13 cellular contexts compared by ENCODE assay signal in the genomic region with DNA sequence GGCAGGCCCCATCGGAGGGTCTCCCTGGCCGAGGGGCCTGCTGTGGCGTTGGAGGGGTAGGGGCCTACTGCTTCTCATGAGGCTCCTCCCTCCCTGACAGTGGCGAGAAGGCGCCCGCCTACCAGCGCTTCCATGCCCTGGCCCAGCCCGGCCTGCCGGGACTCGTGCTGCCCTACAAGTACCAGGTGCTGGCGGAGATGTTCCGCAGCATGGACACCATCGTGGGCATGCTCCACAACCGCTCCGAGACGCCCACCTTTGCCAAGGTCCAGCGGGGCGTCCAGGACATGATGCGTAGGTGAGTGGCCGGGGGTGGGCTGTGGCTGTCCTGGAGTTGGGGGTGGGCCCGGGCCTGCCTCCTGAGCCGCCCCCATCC. TPM values are rescaled to one million over a fixed set of nuclear protein-coding genes. Genes with fewer than 3 reads are reported as not detected.
DNase-seq lines count a peak whose midpoint lies in the region; ATAC-seq, FAIRE-seq and TF ChIP-seq lines count a peak whose summit lies in the region.
"Had no signal": no experiment of that assay in that cellular context is flagged by ENCODE, and none has a peak within 500 bp of the region (broad histone marks: within the 10 kb centered on the region; RNA-seq: fewer than 3 reads in every experiment).

No MANE protein-coding gene starts in this region.

- DNase-seq in A673 (ENCODE audit: low spot score), result no peak
- DNase-seq in GM12891 (ENCODE audit: insufficient read length, low spot score), result no peak
- peak; percentile 73 for DNase-seq in RWPE2 (ENCODE audit: low spot score)
- no peak for DNase-seq in gastrocnemius medialis
- no peak for DNase-seq in glutamatergic neuron
- DNase-seq in anterior cingulate cortex (lab: John Stamatoyannopoulos, UW), result no peak
- DNase-seq: CD8-positive, alpha-beta T cell; dorsolateral prefrontal cortex; heart right ventricle; NCI-H1930; thyroid gland had no signal

- POLR2A ChIA-PET in A673 (lab: Charles Lee; ENCODE audit: low non-redundant PET), result no interaction called here

- intact Hi-C loops in A673 (cut with micrococcal nuclease; ENCODE audit: unreplicated experiment) (no loop called here), gastrocnemius medialis (cut with DNase I; ENCODE audit: low total_unique reads) (no loop called here)

- ATAC-seq in RWPE2 (ENCODE audit: low read depth) (no peak), esophagus mucosa (peak; percentile 35), gastrocnemius medialis (no peak), HG02642 (IDR thresholded peaks at IDR 0.05; ENCODE audit: poor library complexity, unreplicated experiment) (no peak)
- ATAC-seq: CD8-positive, alpha-beta T cell had no signal

- no peak for TF ChIP-seq POLR2A in GM12891 (IDR thresholded peaks at IDR 0.05; ENCODE audit: low read depth, low read length)
- TF ChIP-seq POLR2A in gastrocnemius medialis (IDR thresholded peaks at IDR 0.05), result no peak

- no peak for TF ChIP-seq CTCF in A673 (conservative IDR thresholded peaks at IDR 0.05; ENCODE audit: low read depth, low read length)
- no peak for TF ChIP-seq CTCF in RWPE2 (IDR thresholded peaks at IDR 0.05; ENCODE audit: poor library complexity, severe bottlenecking)
- no peak for TF ChIP-seq CTCF in gastrocnemius medialis (IDR thresholded peaks at IDR 0.05 in 4 of 5, conservative IDR thresholded peaks at IDR 0.05 in 1 of 5)
- no peak for TF ChIP-seq CTCF in glutamatergic neuron (IDR thresholded peaks at IDR 0.05; ENCODE audit: partially characterized antibody, unreplicated experiment)

- no peaks in the 10 kb centered on the region for H3K9me3 ChIP-seq in A673 (ENCODE audit: low read depth, low read length, poor library complexity, severe bottlenecking)
- H3K9me3 ChIP-seq in RWPE2 (ENCODE audit: severe bottlenecking), result no peaks in the 10 kb centered on the region
- H3K9me3 ChIP-seq in gastrocnemius medialis, result no peaks in the 10 kb centered on the region
- H3K9me3 ChIP-seq: heart right ventricle, thyroid gland had no signal

- H3K4me3 ChIP-seq in A673 (ENCODE audit: low read depth, low read length, poor library complexity, severe bottlenecking) (peak overlapping the region; percentile 88), RWPE2 (ENCODE audit: severe bottlenecking) (no peak overlapping the region), gastrocnemius medialis (no peak overlapping the region)
- H3K4me3 ChIP-seq: thyroid gland had no signal

- no peaks in the 10 kb centered on the region for H3K4me1 Mint-ChIP-seq in glutamatergic neuron (ENCODE audit: low read depth, unreplicated experiment)

- no peak overlapping the region for H3K27ac Mint-ChIP-seq in glutamatergic neuron (ENCODE audit: unreplicated experiment)
- H3K27ac Mint-ChIP-seq: CD8-positive, alpha-beta T cell had no signal

- no peak overlapping the region for H3K4me3 Mint-ChIP-seq in glutamatergic neuron (ENCODE audit: unreplicated experiment)

- peaks cover 3% of the 10 kb centered on the region for H3K27me3 Mint-ChIP-seq in glutamatergic neuron (ENCODE audit: unreplicated experiment)

- CTCF ChIA-PET in A673 (lab: Charles Lee), result no interaction called here

- H3K27me3 ChIP-seq in A673 (replicated peaks; ENCODE audit: insufficient read depth, low read depth, low read length, poor library complexity), result no peaks in the 10 kb centered on the region
- H3K27me3 ChIP-seq in RWPE2 (ENCODE audit: insufficient read depth, poor library complexity, severe bottlenecking), result no peaks in the 10 kb centered on the region
- peaks cover 0 to 10% (median 6%) of the 10 kb centered on the region in 3 donors for H3K27me3 ChIP-seq in gastrocnemius medialis
- H3K27me3 ChIP-seq: dorsolateral prefrontal cortex, heart right ventricle, thyroid gland had no signal

- peak overlapping the region; percentile 92 for H3K27ac ChIP-seq in A673 (ENCODE audit: low read depth, low read length, poor library complexity, severe bottlenecking)
- peak overlapping the region; percentile 84 for H3K27ac ChIP-seq in RWPE2 (ENCODE audit: poor library complexity, severe bottlenecking)
- no peak overlapping the region for H3K27ac ChIP-seq in gastrocnemius medialis
- H3K27ac ChIP-seq: heart right ventricle, thyroid gland had no signal

- no peaks in the 10 kb centered on the region for H3K36me3 Mint-ChIP-seq in glutamatergic neuron (ENCODE audit: unreplicated experiment)

- no TSS peak for BruUV-seq in A673 (replicated peaks; lab: Mats Ljungman, UMichigan)

- H3K9me3 Mint-ChIP-seq in glutamatergic neuron (ENCODE audit: unreplicated experiment), result peaks cover 2% of the 10 kb centered on the region
- H3K9me3 Mint-ChIP-seq: CD8-positive, alpha-beta T cell had no signal

- no peak for FAIRE-seq in GM12891 (lab: Jason Lieb, UNC)

- in situ Hi-C loops in gastrocnemius medialis (cut with MboI; ENCODE audit: low sequenced_read_pairs in 4 of 4), result no loop called here

- peaks cover 60% of the 10 kb centered on the region for H3K36me3 ChIP-seq in A673 (ENCODE audit: insufficient read depth, low read length, poor library complexity, severe bottlenecking)
- H3K36me3 ChIP-seq in RWPE2 (ENCODE audit: low read depth), result peaks cover 59% of the 10 kb centered on the region
- H3K36me3 ChIP-seq in gastrocnemius medialis, result peaks cover 0 to 10% of the 10 kb centered on the region in 2 donors

- H3K4me1 ChIP-seq in A673 (ENCODE audit: insufficient read depth, low read length, poor library complexity, severe bottlenecking) (peaks cover 19% of the 10 kb centered on the region), RWPE2 (ENCODE audit: insufficient read depth, poor library complexity, severe bottlenecking) (peaks cover 2% of the 10 kb centered on the region), gastrocnemius medialis (peaks cover 4 to 12% of the 10 kb centered on the region in 2 donors)

TF ChIP-seq in GM12891, 5 proteins besides CTCF, POLR2A, EP300 and RAD21:
- TF ChIP-seq TAF1 (IDR thresholded peaks at IDR 0.05; ENCODE audit: low read depth, low read length), result no peak
- no peak for TF ChIP-seq SPI1 (IDR thresholded peaks at IDR 0.05; ENCODE audit: low read depth, low read length)
- TF ChIP-seq PAX5 (IDR thresholded peaks at IDR 0.05; ENCODE audit: insufficient read depth, low read length, severe bottlenecking), result no peak
- no peak for TF ChIP-seq POU2F2 (IDR thresholded peaks at IDR 0.05; ENCODE audit: low read depth, low read length)
- peak; percentile 43; the same call in 1 of the 2 replicates for TF ChIP-seq POLR2AphosphoS5 (IDR thresholded peaks at IDR 0.05; ENCODE audit: low read depth, low read length)

RNA-seq across cellular contexts. Expression of gene CDT1, which starts 1.7 kb away (rescaled TPM):
- 103 TPM in 2 replicates for total RNA-seq in A673 (2021)
- polyA plus RNA-seq in GM12891 (2012; ENCODE audit: low read depth, missing spikeins), result 29.8 TPM
- total RNA-seq in esophagus mucosa, result 21.6 TPM
- total RNA-seq in gastrocnemius medialis, result 1 to 10 TPM in 1 of 4 donors, under 1 TPM in 2, not detected in 1; 0.31 to 2.5 (median 0.42) TPM
- 5.6 TPM for total RNA-seq in glutamatergic neuron (ENCODE audit: unreplicated experiment)

RNA-seq across cellular contexts. Expression of gene APRT, which starts 6.4 kb away (rescaled TPM):
- total RNA-seq in A673 (2021), result 129 and 134 TPM in 2 replicates
- polyA plus RNA-seq in GM12891 (2012; ENCODE audit: low read depth, missing spikeins), result 182 TPM
- 207 TPM for total RNA-seq in esophagus mucosa
- 10 to 100 TPM; 56.2 to 78.7 (median 62.4) TPM for total RNA-seq in gastrocnemius medialis
- 54.4 TPM for total RNA-seq in glutamatergic neuron (ENCODE audit: unreplicated experiment)

RNA-seq across cellular contexts. Expression of gene PIEZO1, which starts 20.3 kb away (rescaled TPM):
- total RNA-seq in A673 (2021), result 174 and 182 TPM in 2 replicates
- 67.7 TPM for polyA plus RNA-seq in GM12891 (2012; ENCODE audit: low read depth, missing spikeins)
- total RNA-seq in esophagus mucosa, result 64.7 TPM
- 10 to 100 TPM in 3 of 4 donors, 1 to 10 TPM in 1; 9.0 to 37.0 (median 16.5) TPM for total RNA-seq in gastrocnemius medialis
- total RNA-seq in glutamatergic neuron (ENCODE audit: unreplicated experiment), result 12.3 TPM

RNA-seq across cellular contexts. Expression of gene GALNS, which starts 51.4 kb away (rescaled TPM):
- total RNA-seq in A673 (2021) (54.8 and 60.6 TPM in 2 replicates), esophagus mucosa (17.0 TPM), gastrocnemius medialis (10 to 100 TPM in 2 of 4 donors, 1 to 10 TPM in 2; 8.8 to 14.7 (median 10.0) TPM), glutamatergic neuron (ENCODE audit: unreplicated experiment) (31.7 TPM)
- 7.4 TPM for polyA plus RNA-seq in GM12891 (2012; ENCODE audit: low read depth, missing spikeins)

RNA-seq across cellular contexts. Expression of gene TRAPPC2L, which starts 51.6 kb away (rescaled TPM):
- 89.9 and 98.6 TPM in 2 replicates for total RNA-seq in A673 (2021)
- 81.3 TPM for polyA plus RNA-seq in GM12891 (2012; ENCODE audit: low read depth, missing spikeins)
- total RNA-seq in esophagus mucosa, result 61.0 TPM
- 10 to 100 TPM; 17.8 to 27.9 (median 20.5) TPM for total RNA-seq in gastrocnemius medialis
- total RNA-seq in glutamatergic neuron (ENCODE audit: unreplicated experiment), result 50.6 TPM

Comparison
In these comparisons a context has a peak if more than half of its experiments do, and no peak if none do; other contexts are left out.
1. H3K27ac ChIP-seq: peak in A673 (single experiment) and RWPE2 (single experiment); none in gastrocnemius medialis (0 of 4).